Comparison of ENCODE assay signal across 1 cellular context in genomic region chr18:76450452-76450851, GRCh38.
TF ChIP-seq lines count a peak whose summit lies in the region.

No MANE protein-coding gene starts in this region.

TF ChIP-seq in H1, 55 proteins besides CTCF, POLR2A, EP300 and RAD21 (continued from another document):
- TF ChIP-seq, protein P1, sequence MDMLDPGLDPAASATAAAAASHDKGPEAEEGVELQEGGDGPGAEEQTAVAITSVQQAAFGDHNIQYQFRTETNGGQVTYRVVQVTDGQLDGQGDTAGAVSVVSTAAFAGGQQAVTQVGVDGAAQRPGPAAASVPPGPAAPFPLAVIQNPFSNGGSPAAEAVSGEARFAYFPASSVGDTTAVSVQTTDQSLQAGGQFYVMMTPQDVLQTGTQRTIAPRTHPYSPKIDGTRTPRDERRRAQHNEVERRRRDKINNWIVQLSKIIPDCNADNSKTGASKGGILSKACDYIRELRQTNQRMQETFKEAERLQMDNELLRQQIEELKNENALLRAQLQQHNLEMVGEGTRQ (IDR thresholded peaks at IDR 0.05; ENCODE audit: low read length), result no peak
- TF ChIP-seq PHF8 (conservative IDR thresholded peaks at IDR 0.05; ENCODE audit: low read depth, low read length) (no peak), ZNF274 (IDR thresholded peaks at IDR 0.05; ENCODE audit: borderline replicate concordance, extremely low read depth, low read length) (no peak), CEBPB (IDR thresholded peaks at IDR 0.05; ENCODE audit: low read depth, low read length) (no peak), TCF12 (IDR thresholded peaks at IDR 0.05; ENCODE audit: low read depth, low read length) (no peak), SAP30 (IDR thresholded peaks at IDR 0.05; ENCODE audit: insufficient read depth, insufficient replicate concordance, low read length) (no peak), GTF2F1 (IDR thresholded peaks at IDR 0.05; ENCODE audit: borderline replicate concordance, low read depth, low read length) (no peak), CTBP2 (IDR thresholded peaks at IDR 0.05; ENCODE audit: borderline replicate concordance, insufficient read depth, insufficient read length, low read length) (no peak), RBBP5 (IDR thresholded peaks at IDR 0.05; ENCODE audit: borderline replicate concordance, low read depth, low read length) (no peak), SIRT6 (IDR thresholded peaks at IDR 0.05; ENCODE audit: low read length) (no peak)
